ENCODE assay signal across 8 cellular contexts in genomic region chr2:27216416-27217137, GRCh38. TPM values are rescaled to one million over a fixed set of nuclear protein-coding genes. Genes with fewer than 3 reads are reported as not detected.
DNase-seq lines count a peak whose midpoint lies in the region; ATAC-seq and TF ChIP-seq lines count a peak whose summit lies in the region.

No MANE protein-coding gene starts in this region.

- DNase-seq in NCI-H2171 treated with DMSO at 0.1 percent for 48 hours (lab: John Stamatoyannopoulos, UW) (peak; percentile 7), NCI-H2171 (lab: John Stamatoyannopoulos, UW) (no peak), COLO668 (lab: John Stamatoyannopoulos, UW; ENCODE audit: unreplicated experiment) (no peak)
- no peak for DNase-seq in activated CD8-positive, alpha-beta T cell treated with anti-CD3 and anti-CD28 coated beads for 36 hours
- no peak for DNase-seq in stimulated activated naive CD8-positive, alpha-beta T cell treated with anti-CD3 and anti-CD28 coated beads, Interleukin-15, amount 100 ng/mL, for 72 hours

- no peak for TF ChIP-seq CTCF in activated CD8-positive, alpha-beta T cell treated with anti-CD3 and anti-CD28 coated beads for 36 hours (IDR thresholded peaks at IDR 0.05)

- peak overlapping the region; percentile 88 for H3K27ac Mint-ChIP-seq in activated CD8-positive, alpha-beta T cell treated with anti-CD3 and anti-CD28 coated beads for 36 hours
- H3K27ac Mint-ChIP-seq in stimulated activated naive CD8-positive, alpha-beta T cell treated with anti-CD3 and anti-CD28 coated beads, Interleukin-15, amount 100 ng/mL, for 72 hours, result peak overlapping the region; percentile 75 to 92

- ATAC-seq in activated CD8-positive, alpha-beta T cell treated with anti-CD3 and anti-CD28 coated beads for 36 hours, result no peak
- no peak for ATAC-seq in stimulated activated naive CD8-positive, alpha-beta T cell treated with anti-CD3 and anti-CD28 coated beads, Interleukin-15, amount 100 ng/mL, for 72 hours
- ATAC-seq in GM18907 (IDR thresholded peaks at IDR 0.05; ENCODE audit: unreplicated experiment) (no peak), HG02623 (IDR thresholded peaks at IDR 0.05; ENCODE audit: unreplicated experiment) (no peak)

- no peaks in the 10 kb centered on the region for H3K27me3 ChIP-seq in iPS-18a (ENCODE audit: control insufficient read depth, insufficient read depth, low read length)

- peak overlapping the region; percentile 90 for H3K4me3 ChIP-seq in iPS-18a (ENCODE audit: low read length)

- intact Hi-C loops in activated CD8-positive, alpha-beta T cell treated with anti-CD3 and anti-CD28 coated beads for 36 hours (cut with micrococcal nuclease), result loop anchor here (10.0 kb wide), 1 partner anchor 122 kb away; no protein-coding TSS in a partner anchor

- H3K4me1 Mint-ChIP-seq in activated CD8-positive, alpha-beta T cell treated with anti-CD3 and anti-CD28 coated beads for 36 hours (ENCODE audit: low read depth), result peaks cover 50% of the 10 kb centered on the region
- H3K4me1 Mint-ChIP-seq in stimulated activated naive CD8-positive, alpha-beta T cell treated with anti-CD3 and anti-CD28 coated beads, Interleukin-15, amount 100 ng/mL, for 72 hours, result peaks cover 61% of the 10 kb centered on the region

- H3K4me3 Mint-ChIP-seq in activated CD8-positive, alpha-beta T cell treated with anti-CD3 and anti-CD28 coated beads for 36 hours, result peak overlapping the region; percentile 93
- peak overlapping the region; percentile 95 to 99 for H3K4me3 Mint-ChIP-seq in stimulated activated naive CD8-positive, alpha-beta T cell treated with anti-CD3 and anti-CD28 coated beads, Interleukin-15, amount 100 ng/mL, for 72 hours

- peaks cover 31% of the 10 kb centered on the region for H3K36me3 ChIP-seq in iPS-18a (ENCODE audit: control insufficient read depth, low read depth, low read length)

- H3K27ac ChIP-seq in iPS-18a (ENCODE audit: low read length), result peak overlapping the region; percentile 96

- no peaks in the 10 kb centered on the region for H3K9me3 Mint-ChIP-seq in activated CD8-positive, alpha-beta T cell treated with anti-CD3 and anti-CD28 coated beads for 36 hours
- no peaks in the 10 kb centered on the region for H3K9me3 Mint-ChIP-seq in stimulated activated naive CD8-positive, alpha-beta T cell treated with anti-CD3 and anti-CD28 coated beads, Interleukin-15, amount 100 ng/mL, for 72 hours

- CTCF ChIA-PET in activated CD8-positive, alpha-beta T cell treated with anti-CD3 and anti-CD28 coated beads for 36 hours (lab: Charles Lee), result interaction anchor here (1.1 kb wide), 1 partner anchor 63 kb away, joined by 4 read pairs; no protein-coding TSS in a partner anchor

- peak overlapping the region; percentile 99 for H3K9ac ChIP-seq in iPS-18a (ENCODE audit: low read length)

- POLR2A ChIA-PET in activated CD8-positive, alpha-beta T cell treated with anti-CD3 and anti-CD28 coated beads for 36 hours (lab: Charles Lee), result interaction anchor here (1.5 to 3.8 kb wide), 4 partner anchors 9 to 135 kb away, joined by 3 to 10 read pairs (median 4); no protein-coding TSS in a partner anchor

- H3K9me3 ChIP-seq in iPS-18a (ENCODE audit: control insufficient read depth, low read depth, low read length), result no peaks in the 10 kb centered on the region

- H3K27me3 Mint-ChIP-seq in activated CD8-positive, alpha-beta T cell treated with anti-CD3 and anti-CD28 coated beads for 36 hours, result no peaks in the 10 kb centered on the region
- no peaks in the 10 kb centered on the region for H3K27me3 Mint-ChIP-seq in stimulated activated naive CD8-positive, alpha-beta T cell treated with anti-CD3 and anti-CD28 coated beads, Interleukin-15, amount 100 ng/mL, for 72 hours

- peaks cover 59% of the 10 kb centered on the region for H3K36me3 Mint-ChIP-seq in activated CD8-positive, alpha-beta T cell treated with anti-CD3 and anti-CD28 coated beads for 36 hours (ENCODE audit: low read depth)

- peaks cover 21% of the 10 kb centered on the region for H3K4me1 ChIP-seq in iPS-18a (ENCODE audit: control insufficient read depth, low read depth, low read length)

RNA-seq across cellular contexts. Expression of gene CAD, which starts 0.6 kb away (rescaled TPM):
- total RNA-seq in activated CD8-positive, alpha-beta T cell treated with anti-CD3 and anti-CD28 coated beads for 36 hours, result 100 to 1,000 TPM; 125 to 127 TPM

RNA-seq across cellular contexts. Expression of gene SLC5A6, which starts 4.5 kb away (rescaled TPM):
- 10 to 100 TPM; 34.9 to 37.7 TPM for total RNA-seq in activated CD8-positive, alpha-beta T cell treated with anti-CD3 and anti-CD28 coated beads for 36 hours

RNA-seq across cellular contexts. Expression of gene ATRAID, which starts 4.7 kb away (rescaled TPM):
- total RNA-seq in activated CD8-positive, alpha-beta T cell treated with anti-CD3 and anti-CD28 coated beads for 36 hours, result 10 to 100 TPM; 62.6 to 65.2 TPM

RNA-seq across cellular contexts. Expression of gene SLC30A3, which starts 46.3 kb away (rescaled TPM):
- under 1 TPM; 0.32 to 0.43 TPM for total RNA-seq in activated CD8-positive, alpha-beta T cell treated with anti-CD3 and anti-CD28 coated beads for 36 hours

RNA-seq across cellular contexts. Expression of gene DNAJC5G, which starts 58.7 kb away (rescaled TPM):
- total RNA-seq in activated CD8-positive, alpha-beta T cell treated with anti-CD3 and anti-CD28 coated beads for 36 hours, result not detected
